8 cellular contexts compared by ENCODE assay signal in genomic region chr1:27727126-27727525, GRCh38. TPM values are rescaled to one million over a fixed set of nuclear protein-coding genes. Genes with fewer than 3 reads are reported as not detected.
A peak's percentile ranks its signal among the peaks of the same experiment; 100 is the strongest.
DNase-seq lines count a peak whose midpoint lies in the region; ATAC-seq and TF ChIP-seq lines count a peak whose summit lies in the region.

No MANE protein-coding gene starts in this region.

- DNase-seq in AG04449 (ENCODE audit: low read depth, low spot score) (peak; percentile 7), HCEC 1CT (peak; percentile 47), kidney tubule cell (ENCODE audit: low spot score) (peak; percentile 27), NK-92 (lab: John Stamatoyannopoulos, UW; ENCODE audit: unreplicated experiment) (no peak), medulla oblongata (ENCODE audit: extremely low spot score) (no peak)
- no peak for DNase-seq in activated CD8-positive, alpha-beta T cell treated with anti-CD3 and anti-CD28 coated beads for 36 hours

- TF ChIP-seq CTCF in AG04449 (IDR thresholded peaks at IDR 0.05; ENCODE audit: insufficient read depth, low read length, missing control alignments), result no peak
- TF ChIP-seq CTCF in activated CD8-positive, alpha-beta T cell treated with anti-CD3 and anti-CD28 coated beads for 36 hours (IDR thresholded peaks at IDR 0.05), result no peak

- intact Hi-C loops in activated CD8-positive, alpha-beta T cell treated with anti-CD3 and anti-CD28 coated beads for 36 hours (cut with micrococcal nuclease), result loop anchor here (10.0 kb wide), 1 partner anchor 122 kb away; the partner anchor contains the start of gene AHDC1

- POLR2A ChIA-PET in AG04449 (lab: Yijun Ruan, JAX), result no interaction called here
- POLR2A ChIA-PET in activated CD8-positive, alpha-beta T cell treated with anti-CD3 and anti-CD28 coated beads for 36 hours (lab: Charles Lee), result interaction anchor here (0.6 kb wide), 1 partner anchor 22 kb away, joined by 3 read pairs; no protein-coding TSS in a partner anchor

- no peaks in the 10 kb centered on the region for H3K9me3 Mint-ChIP-seq in activated CD8-positive, alpha-beta T cell treated with anti-CD3 and anti-CD28 coated beads for 36 hours

- CTCF ChIA-PET in AG04449 (lab: Yijun Ruan, JAX), result interaction anchor here (1.1 to 1.3 kb wide), 2 partner anchors 56 to 62 kb away, joined by 4 to 5 read pairs; partner anchors contain the start of gene IFI6
- CTCF ChIA-PET in activated CD8-positive, alpha-beta T cell treated with anti-CD3 and anti-CD28 coated beads for 36 hours (lab: Charles Lee), result no interaction called here

- peaks cover 6% of the 10 kb centered on the region for H3K36me3 Mint-ChIP-seq in activated CD8-positive, alpha-beta T cell treated with anti-CD3 and anti-CD28 coated beads for 36 hours (ENCODE audit: low read depth)

- no peak for ATAC-seq in activated CD8-positive, alpha-beta T cell treated with anti-CD3 and anti-CD28 coated beads for 36 hours
- no peak for ATAC-seq in HG02973 (IDR thresholded peaks at IDR 0.05; ENCODE audit: unreplicated experiment)
- ATAC-seq in HG03039 (IDR thresholded peaks at IDR 0.05; ENCODE audit: unreplicated experiment), result no peak

- peak overlapping the region; percentile 80 for H3K4me3 ChIP-seq in AG04449 (ENCODE audit: low read depth, low read length)

- H3K4me1 Mint-ChIP-seq in activated CD8-positive, alpha-beta T cell treated with anti-CD3 and anti-CD28 coated beads for 36 hours (ENCODE audit: low read depth), result peaks cover 24% of the 10 kb centered on the region

- H3K27ac Mint-ChIP-seq in activated CD8-positive, alpha-beta T cell treated with anti-CD3 and anti-CD28 coated beads for 36 hours, result no peak overlapping the region

- no peaks in the 10 kb centered on the region for H3K27me3 Mint-ChIP-seq in activated CD8-positive, alpha-beta T cell treated with anti-CD3 and anti-CD28 coated beads for 36 hours

- peak overlapping the region; percentile 80 for H3K4me3 Mint-ChIP-seq in activated CD8-positive, alpha-beta T cell treated with anti-CD3 and anti-CD28 coated beads for 36 hours

RNA-seq across cellular contexts. Expression of gene FAM76A, which starts 1.4 kb away (rescaled TPM):
- total RNA-seq in activated CD8-positive, alpha-beta T cell treated with anti-CD3 and anti-CD28 coated beads for 36 hours, result 1 to 10 TPM; 6.9 to 7.9 TPM

RNA-seq across cellular contexts. Expression of gene STX12, which starts 45.9 kb away (rescaled TPM):
- 10 to 100 TPM; 19.4 to 22.1 TPM for total RNA-seq in activated CD8-positive, alpha-beta T cell treated with anti-CD3 and anti-CD28 coated beads for 36 hours

RNA-seq across cellular contexts. Expression of gene IFI6, which starts 55.1 kb away (rescaled TPM):
- total RNA-seq in activated CD8-positive, alpha-beta T cell treated with anti-CD3 and anti-CD28 coated beads for 36 hours, result 10 to 100 TPM; 31.6 to 32.1 TPM

Comparison
In these comparisons a context has a peak if more than half of its experiments do, and no peak if none do; other contexts are left out.
1. DNase-seq: peak in AG04449 (single experiment), HCEC 1CT (single experiment) and kidney tubule cell (single experiment); none in activated CD8-positive, alpha-beta T cell treated with anti-CD3 and anti-CD28 coated beads for 36 hours (single experiment), NK-92 (single experiment) and medulla oblongata (single experiment).